In the genomic region with DNA sequence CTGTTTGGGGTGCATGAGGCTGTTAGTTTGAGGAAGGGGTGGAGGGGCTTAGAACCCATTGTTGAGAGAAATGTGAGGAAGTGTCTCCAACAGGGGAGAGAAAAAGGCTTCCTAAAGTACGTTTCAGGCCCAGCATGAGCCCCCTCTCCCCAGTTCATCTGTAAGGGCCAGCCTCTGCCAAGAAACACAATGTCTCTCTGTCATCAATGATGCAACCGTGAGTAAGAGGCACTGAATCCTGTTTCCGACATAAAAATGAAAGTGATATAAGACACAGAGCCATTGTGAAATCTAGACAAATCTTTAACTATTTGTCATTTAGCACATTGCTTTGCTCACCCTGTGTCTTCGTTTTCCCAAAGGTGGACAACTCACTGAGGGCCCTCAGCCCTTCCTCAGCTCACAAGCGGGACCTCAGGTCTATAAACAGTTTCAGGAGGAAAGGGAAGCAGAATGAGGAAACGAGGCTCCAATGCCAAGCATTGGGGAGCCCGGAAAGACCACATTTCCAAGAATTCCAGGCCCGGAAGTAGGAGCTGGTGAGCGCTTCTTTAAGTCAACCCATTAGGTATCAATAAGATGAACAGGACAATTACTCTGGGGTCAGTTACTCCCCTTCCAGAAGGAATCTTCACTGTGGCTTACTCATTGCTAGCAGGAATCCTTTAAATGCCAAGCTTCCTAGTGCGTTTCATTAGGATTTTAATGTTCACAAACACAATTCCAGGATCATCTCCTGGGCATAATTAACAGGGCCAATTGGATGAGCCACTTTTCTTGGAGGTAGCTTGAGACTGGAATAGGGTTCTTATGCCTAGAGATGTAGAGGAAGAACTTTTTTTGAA, we compare ENCODE assay signal across 7 cellular contexts. TPM values are rescaled to one million over a fixed set of nuclear protein-coding genes. Genes with fewer than 3 reads are reported as not detected.
DNase-seq lines count a peak whose midpoint lies in the region; ATAC-seq and TF ChIP-seq lines count a peak whose summit lies in the region.

No MANE protein-coding gene starts in this region.

- peak; percentile 90 for DNase-seq in HS-5 (ENCODE audit: low read depth)
- DNase-seq in amniotic stem cell (lab: John Stamatoyannopoulos, UW), result peak; percentile 71
- DNase-seq in hepatic stellate cell (ENCODE audit: low spot score), result peak; percentile 77
- peak in 1 of 2 donors; percentile 66 for DNase-seq in tibial nerve (ENCODE audit: low spot score in 2 of 2)
- no peak for DNase-seq in HUDEP-2 (lab: John Stamatoyannopoulos, UW; ENCODE audit: unreplicated experiment in 76 of 76)
- DNase-seq in stimulated activated CD4-positive, alpha-beta T cell treated with anti-CD3 and anti-CD28 coated beads, Interleukin-4, amount 100 ng/mL, for 4 hours, result no peak

- no peak for TF ChIP-seq CTCF in tibial nerve (IDR thresholded peaks at IDR 0.05)

- peak overlapping the region in 2 of 4 donors; percentile 8 to 20 for H3K4me3 ChIP-seq in tibial nerve

- H3K9me3 ChIP-seq in tibial nerve, result no peaks in the 10 kb centered on the region

- H3K27me3 ChIP-seq in tibial nerve, result no peaks in the 10 kb centered on the region

- WGBS in tibial nerve, 2 donors, result 35 to 45% methylated on average over 10 of the region's 10 CpGs

- peak overlapping the region; percentile 29 to 85 (median 66) for H3K27ac ChIP-seq in tibial nerve

- peaks cover 0 to 16% (median 5%) of the 10 kb centered on the region in 4 donors for H3K4me1 ChIP-seq in tibial nerve

- no peaks in the 10 kb centered on the region for H3K36me3 ChIP-seq in tibial nerve

- TF ChIP-seq EP300 in tibial nerve (IDR thresholded peaks at IDR 0.05), result peak in 1 of 2 donors; percentile 86

- no peak for TF ChIP-seq POLR2A in tibial nerve (IDR thresholded peaks at IDR 0.05)

- ATAC-seq in GM21447 (IDR thresholded peaks at IDR 0.05; ENCODE audit: unreplicated experiment), result no peak

RNA-seq across cellular contexts. Expression of gene KLF4, which starts 59.0 kb away (rescaled TPM):
- total RNA-seq in tibial nerve, result 100 to 1,000 TPM in 2 of 4 donors, 10 to 100 TPM in 2; 90.6 to 123 (median 106) TPM

Comparison
In these comparisons a context has a peak if more than half of its experiments do, and no peak if none do; other contexts are left out.
1. DNase-seq: peak in HS-5 (single experiment), amniotic stem cell (single experiment) and hepatic stellate cell (single experiment); none in HUDEP-2 (0 of 76) and stimulated activated CD4-positive, alpha-beta T cell treated with anti-CD3 and anti-CD28 coated beads, Interleukin-4, amount 100 ng/mL, for 4 hours (0 of 2).